Comparison of ENCODE assay signal across 1 cellular context in genomic region chr16:1152123-1152638, GRCh38.
TF ChIP-seq lines count a peak whose summit lies in the region.

No MANE protein-coding gene starts in this region.

TF ChIP-seq in HEK293, 187 proteins besides CTCF, POLR2A, EP300 and RAD21 (continued from another document and continues in another):
- TF ChIP-seq ELK4 (IDR thresholded peaks at IDR 0.05; ENCODE audit: borderline replicate concordance, low read depth, low read length): no peak
- no peak for TF ChIP-seq HOXC10 (CRISPR knock-in tag; IDR thresholded peaks at IDR 0.05)
- TF ChIP-seq ZNF629 (tag by site-specific recombination; IDR thresholded peaks at IDR 0.05): no peak
- peak; percentile 55; the same call in 1 of the 2 replicates for TF ChIP-seq ZBTB8A (tag by site-specific recombination; IDR thresholded peaks at IDR 0.05)
- TF ChIP-seq ZFHX2 (tag by site-specific recombination; conservative IDR thresholded peaks at IDR 0.05): peak; percentile 86
- TF ChIP-seq TSHZ1 (tag by site-specific recombination; IDR thresholded peaks at IDR 0.05; ENCODE audit: borderline replicate concordance): no peak
- no peak for TF ChIP-seq ZNF624 (tag by site-specific recombination; IDR thresholded peaks at IDR 0.05)
- TF ChIP-seq ZNF510 (tag by site-specific recombination; IDR thresholded peaks at IDR 0.05; ENCODE audit: insufficient replicate concordance): no peak
- no peak for TF ChIP-seq ZXDB (tag by site-specific recombination; IDR thresholded peaks at IDR 0.05)
- TF ChIP-seq SP3 (tag by site-specific recombination; IDR thresholded peaks at IDR 0.05): peak; percentile 39
- no peak for TF ChIP-seq ZNF16 (tag by site-specific recombination; IDR thresholded peaks at IDR 0.05; ENCODE audit: low read depth)
- TF ChIP-seq GFI1B (tag by site-specific recombination; IDR thresholded peaks at IDR 0.05): no peak
- no peak for TF ChIP-seq ZNF157 (tag by site-specific recombination; IDR thresholded peaks at IDR 0.05)
- TF ChIP-seq ZNF148 (tag by site-specific recombination; IDR thresholded peaks at IDR 0.05; ENCODE audit: borderline replicate concordance): no peak
- no peak for TF ChIP-seq ZNF548 (tag by site-specific recombination; IDR thresholded peaks at IDR 0.05)
- TF ChIP-seq KLF1 (tag by site-specific recombination; IDR thresholded peaks at IDR 0.05): peak; percentile 65; the same call in 1 of the 2 replicates
- no peak for TF ChIP-seq ZNF266 (tag by site-specific recombination; IDR thresholded peaks at IDR 0.05; ENCODE audit: low read depth)
- no peak for TF ChIP-seq ZNF639 (tag by site-specific recombination; IDR thresholded peaks at IDR 0.05)
- no peak for TF ChIP-seq KLF10 (tag by site-specific recombination; IDR thresholded peaks at IDR 0.05)
- TF ChIP-seq MEIS1 (CRISPR knock-in tag; IDR thresholded peaks at IDR 0.05; ENCODE audit: borderline replicate concordance): no peak
- no peak for TF ChIP-seq ZNF514 (tag by site-specific recombination; IDR thresholded peaks at IDR 0.05)
- TF ChIP-seq ZNF223 (tag by site-specific recombination; IDR thresholded peaks at IDR 0.05): no peak
- no peak for TF ChIP-seq KLF16 (tag by site-specific recombination; IDR thresholded peaks at IDR 0.05)
- no peak for TF ChIP-seq HOXD13 (CRISPR knock-in tag; IDR thresholded peaks at IDR 0.05; ENCODE audit: borderline replicate concordance)
- no peak for TF ChIP-seq ZNF530 (tag by site-specific recombination; IDR thresholded peaks at IDR 0.05; ENCODE audit: low read depth)
- peak; percentile 84 for TF ChIP-seq PATZ1 (tag by site-specific recombination; IDR thresholded peaks at IDR 0.05)
- no peak for TF ChIP-seq ZFP3 (tag by site-specific recombination; IDR thresholded peaks at IDR 0.05; ENCODE audit: low read depth)
- TF ChIP-seq ZBTB48 (tag by site-specific recombination; IDR thresholded peaks at IDR 0.05): no peak
- no peak for TF ChIP-seq ZNF404 (tag by site-specific recombination; IDR thresholded peaks at IDR 0.05)
- no peak for TF ChIP-seq GLI4 (tag by site-specific recombination; IDR thresholded peaks at IDR 0.05)
- no peak for TF ChIP-seq ZNF140 (tag by site-specific recombination; IDR thresholded peaks at IDR 0.05)
- TF ChIP-seq SCRT1 (tag by site-specific recombination; IDR thresholded peaks at IDR 0.05; ENCODE audit: borderline replicate concordance): no peak
- no peak for TF ChIP-seq ZNF654 (tag by site-specific recombination; IDR thresholded peaks at IDR 0.05; ENCODE audit: low read depth)
- TF ChIP-seq ZSCAN4 (tag by site-specific recombination; IDR thresholded peaks at IDR 0.05): no peak
- no peak for TF ChIP-seq ZNF558 (tag by site-specific recombination; IDR thresholded peaks at IDR 0.05)
- no peak for TF ChIP-seq ZFP69B (tag by site-specific recombination; IDR thresholded peaks at IDR 0.05)
- no peak for TF ChIP-seq ZNF707 (tag by site-specific recombination; IDR thresholded peaks at IDR 0.05)
- no peak for TF ChIP-seq ZNF146 (tag by site-specific recombination; IDR thresholded peaks at IDR 0.05)
- TF ChIP-seq ZNF621 (tag by site-specific recombination; IDR thresholded peaks at IDR 0.05): no peak
- peak; percentile 95 for TF ChIP-seq PRDM10 (tag by site-specific recombination; IDR thresholded peaks at IDR 0.05)
- no peak for TF ChIP-seq ZNF19 (tag by site-specific recombination; IDR thresholded peaks at IDR 0.05; ENCODE audit: low read depth)
- TF ChIP-seq SP2 (tag by site-specific recombination; IDR thresholded peaks at IDR 0.05): 0 out of 2 replicates have a peak, but pooled peaks have one; percentile 24
- no peak for TF ChIP-seq ZNF488 (tag by site-specific recombination; IDR thresholded peaks at IDR 0.05)
- no peak for TF ChIP-seq ZNF747 (tag by site-specific recombination; IDR thresholded peaks at IDR 0.05)
- no peak for TF ChIP-seq YY2 (tag by site-specific recombination; IDR thresholded peaks at IDR 0.05)
- TF ChIP-seq KLF9 (tag by site-specific recombination; IDR thresholded peaks at IDR 0.05; ENCODE audit: low read depth): 0 out of 2 replicates have a peak, but pooled peaks have one; percentile 12
- TF ChIP-seq ZBTB49 (tag by site-specific recombination; IDR thresholded peaks at IDR 0.05; ENCODE audit: low read depth): no peak
- TF ChIP-seq ZNF121 (tag by site-specific recombination; IDR thresholded peaks at IDR 0.05): no peak
